8 cellular contexts compared by ENCODE assay signal in genomic region chr18:50266248-50266704, GRCh38. TPM values are rescaled to one million over a fixed set of nuclear protein-coding genes. Genes with fewer than 3 reads are reported as not detected.
A peak's percentile ranks its signal among the peaks of the same experiment; 100 is the strongest.
DNase-seq lines count a peak whose midpoint lies in the region; ATAC-seq and TF ChIP-seq lines count a peak whose summit lies in the region.

Gene CFAP53 (minus strand): TSS chr18:50266495. CDS start chr18:50266404, 91 bp downstream.

- no peak for TF ChIP-seq RAD21 in Ishikawa (IDR thresholded peaks at IDR 0.05; ENCODE audit: low read depth)

- no peak for TF ChIP-seq EP300 in Ishikawa (IDR thresholded peaks at IDR 0.05; ENCODE audit: borderline replicate concordance)

- DNase-seq in DMS53 treated with DMSO at 0.1 percent for 48 hours (lab: John Stamatoyannopoulos, UW; ENCODE audit: unreplicated experiment) (peak; percentile 19), Peyer's patch (peak; percentile 87 to 96 (median 94)), activated T-helper 1 cell treated with Interleukin-2 at 50 U/mL for 16 hours (ENCODE audit: low read depth) (peak; percentile 76), fibroblast of mammary gland (ENCODE audit: low read depth) (peak; percentile 81)
- DNase-seq in naive thymus-derived CD8-positive, alpha-beta T cell: peak; percentile 63 to 93 (median 84)
- peak; percentile 70 to 94 for DNase-seq in stimulated activated effector memory CD8-positive, alpha-beta T cell treated with anti-CD3 and anti-CD28 coated beads, Interleukin-12 subunit alpha, Interleukin-12 subunit beta, amount 100 ng/mL, for 72 hours (ENCODE audit: low spot score in 2 of 2)

- peak within 1 kb of the TSS; percentile 81 to 97 (median 91) for H3K4me3 Mint-ChIP-seq in naive thymus-derived CD8-positive, alpha-beta T cell
- peak within 1 kb of the TSS; percentile 80 for H3K4me3 Mint-ChIP-seq in stimulated activated effector memory CD8-positive, alpha-beta T cell treated with anti-CD3 and anti-CD28 coated beads, Interleukin-12 subunit alpha, Interleukin-12 subunit beta, amount 100 ng/mL, for 72 hours

- ATAC-seq in GM21619 (IDR thresholded peaks at IDR 0.05; ENCODE audit: unreplicated experiment): peak; percentile 81
- ATAC-seq in naive thymus-derived CD8-positive, alpha-beta T cell: peak; percentile 83 to 87
- ATAC-seq in stimulated activated effector memory CD8-positive, alpha-beta T cell treated with anti-CD3 and anti-CD28 coated beads, Interleukin-12 subunit alpha, Interleukin-12 subunit beta, amount 100 ng/mL, for 72 hours: peak; percentile 93

- H3K4me3 ChIP-seq in Peyer's patch: peak within 1 kb of the TSS; percentile 44 to 71 (median 56)
- H3K4me3 ChIP-seq in fibroblast of mammary gland (ENCODE audit: control insufficient read depth, low read depth, low read length): peak within 1 kb of the TSS; percentile 79

- H3K9me3 ChIP-seq in Peyer's patch: no peaks in the 10 kb centered on the region

- peaks cover 0 to 21% (median 0%) of the 10 kb centered on the region in 3 donors for H3K36me3 Mint-ChIP-seq in naive thymus-derived CD8-positive, alpha-beta T cell
- peaks cover 31% of the 10 kb centered on the region for H3K36me3 Mint-ChIP-seq in stimulated activated effector memory CD8-positive, alpha-beta T cell treated with anti-CD3 and anti-CD28 coated beads, Interleukin-12 subunit alpha, Interleukin-12 subunit beta, amount 100 ng/mL, for 72 hours

- TF ChIP-seq CTCF in Peyer's patch (IDR thresholded peaks at IDR 0.05): no peak
- no peak for TF ChIP-seq CTCF in fibroblast of mammary gland (conservative IDR thresholded peaks at IDR 0.05; ENCODE audit: control insufficient read depth, insufficient read depth, low read depth, low read length)

- H3K4me1 ChIP-seq in Peyer's patch: no peaks in the 10 kb centered on the region

- H3K27me3 Mint-ChIP-seq in naive thymus-derived CD8-positive, alpha-beta T cell: peaks cover 0 to 1% (median 0%) of the 10 kb centered on the region in 5 donors

- no peak for TF ChIP-seq POLR2A in Peyer's patch (IDR thresholded peaks at IDR 0.05)

- H3K9me3 Mint-ChIP-seq in naive thymus-derived CD8-positive, alpha-beta T cell: no peaks in the 10 kb centered on the region
- no peaks in the 10 kb centered on the region for H3K9me3 Mint-ChIP-seq in stimulated activated effector memory CD8-positive, alpha-beta T cell treated with anti-CD3 and anti-CD28 coated beads, Interleukin-12 subunit alpha, Interleukin-12 subunit beta, amount 100 ng/mL, for 72 hours

- H3K27me3 ChIP-seq in Peyer's patch: no peaks in the 10 kb centered on the region

- H3K27ac ChIP-seq in Peyer's patch: peak within 1 kb of the TSS in 1 of 4 donors; percentile 74

- POLR2A ChIA-PET in naive thymus-derived CD8-positive, alpha-beta T cell (lab: Charles Lee): interaction anchor here (0.7 to 2.8 kb wide), 7 partner anchors 15 to 806 kb away, joined by 3 to 29 read pairs (median 3); partner anchors contain the start of genes C18orf32, DYM, MBD1 and SKA1

- H3K4me1 Mint-ChIP-seq in naive thymus-derived CD8-positive, alpha-beta T cell: peaks cover 6 to 28% (median 22%) of the 10 kb centered on the region in 4 donors
- H3K4me1 Mint-ChIP-seq in stimulated activated effector memory CD8-positive, alpha-beta T cell treated with anti-CD3 and anti-CD28 coated beads, Interleukin-12 subunit alpha, Interleukin-12 subunit beta, amount 100 ng/mL, for 72 hours: peaks cover 17% of the 10 kb centered on the region

- H3K36me3 ChIP-seq in Peyer's patch: peaks cover 0 to 16% (median 0%) of the 10 kb centered on the region in 3 donors

- peak within 1 kb of the TSS; percentile 54 to 95 (median 93) for H3K27ac Mint-ChIP-seq in naive thymus-derived CD8-positive, alpha-beta T cell
- H3K27ac Mint-ChIP-seq in stimulated activated effector memory CD8-positive, alpha-beta T cell treated with anti-CD3 and anti-CD28 coated beads, Interleukin-12 subunit alpha, Interleukin-12 subunit beta, amount 100 ng/mL, for 72 hours: peak within 1 kb of the TSS; percentile 89

TF ChIP-seq in Ishikawa, 13 proteins besides CTCF, POLR2A, EP300 and RAD21:
- TF ChIP-seq ZBTB7A (IDR thresholded peaks at IDR 0.05; ENCODE audit: low read depth): no peak
- 0 out of 2 replicates have a peak, but pooled peaks have one; percentile 24 for TF ChIP-seq EGR1 (IDR thresholded peaks at IDR 0.05)
- TF ChIP-seq NFIC (IDR thresholded peaks at IDR 0.05): no peak
- no peak for TF ChIP-seq FOXM1 (IDR thresholded peaks at IDR 0.05; ENCODE audit: borderline replicate concordance, low read depth)
- no peak for TF ChIP-seq TEAD4 (IDR thresholded peaks at IDR 0.05)
- peak; percentile 42; the same call in 1 of the 2 replicates for TF ChIP-seq MAX (IDR thresholded peaks at IDR 0.05)
- no peak for TF ChIP-seq TCF12 (IDR thresholded peaks at IDR 0.05; ENCODE audit: low read depth)
- TF ChIP-seq CREB1 (IDR thresholded peaks at IDR 0.05; ENCODE audit: low read depth): no peak
- no peak for TF ChIP-seq USF1 (IDR thresholded peaks at IDR 0.05)
- TF ChIP-seq TAF1 (IDR thresholded peaks at IDR 0.05; ENCODE audit: low read depth): no peak
- peak; percentile 51; the same call in 1 of the 2 replicates for TF ChIP-seq YY1 (IDR thresholded peaks at IDR 0.05; ENCODE audit: low read depth)
- TF ChIP-seq REST (IDR thresholded peaks at IDR 0.05; ENCODE audit: low read depth): no peak

RNA-seq across cellular contexts. Expression of gene CFAP53, which starts in this region (rescaled TPM):
- total RNA-seq in Peyer's patch: under 1 TPM in 1 of 4 donors, not detected in 3; 0.80 TPM
- total RNA-seq in naive thymus-derived CD8-positive, alpha-beta T cell: 1 to 10 TPM; 1.2 TPM
- polyA plus RNA-seq in naive thymus-derived CD8-positive, alpha-beta T cell: under 1 TPM in 2 of 3 donors, not detected in 1; 0.31 to 0.57 TPM

Comparison
In these comparisons a context has a peak if more than half of its experiments do, and no peak if none do; other contexts are left out.
1. Peak in DNase-seq and H3K4me3 ChIP-seq in Peyer's patch; RNA of the gene not detected or under 1 TPM.
2. DNase-seq: peak in every context shown above with its lines; median percentile 94 in Peyer's patch; 84 in naive thymus-derived CD8-positive, alpha-beta T cell; 82 in stimulated activated effector memory CD8-positive, alpha-beta T cell treated with anti-CD3 and anti-CD28 coated beads, Interleukin-12 subunit alpha, Interleukin-12 subunit beta, amount 100 ng/mL, for 72 hours; 81 in fibroblast of mammary gland; 76 in activated T-helper 1 cell treated with Interleukin-2 at 50 U/mL for 16 hours; 19 in DMS53 treated with DMSO at 0.1 percent for 48 hours.